16 cellular contexts compared by ENCODE assay signal in the genomic region with DNA sequence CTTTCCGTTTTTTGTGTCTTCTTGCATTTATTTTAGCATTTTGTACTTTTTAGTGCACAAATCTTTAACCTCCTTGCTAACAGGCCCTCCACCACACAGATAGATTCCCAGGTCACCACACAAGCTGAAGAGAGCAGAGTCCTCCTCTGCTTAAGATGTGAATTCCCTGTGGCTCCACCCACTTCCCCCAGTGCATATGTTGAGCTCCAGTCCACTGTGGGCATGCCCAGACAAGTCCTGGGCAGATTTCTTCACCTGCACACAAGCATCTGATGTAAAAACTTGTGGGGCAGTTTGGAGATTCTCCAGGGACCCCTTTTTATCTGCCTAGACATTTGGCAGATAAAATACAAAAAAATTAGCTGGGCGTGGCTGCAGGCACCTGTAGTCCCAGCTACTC. TPM values are rescaled to one million over a fixed set of nuclear protein-coding genes. Genes with fewer than 3 reads are reported as not detected.
DNase-seq lines count a peak whose midpoint lies in the region; ATAC-seq and TF ChIP-seq lines count a peak whose summit lies in the region.
"Had no signal": no experiment of that assay in that cellular context is flagged by ENCODE, and none has a peak within 500 bp of the region (broad histone marks: within the 10 kb centered on the region; RNA-seq: fewer than 3 reads in every experiment).

No MANE protein-coding gene starts in this region.

- 51 to 82% methylated on average over 2 of the region's 2 CpGs for WGBS in lower leg skin, 2 donors

- TF ChIP-seq CTCF in GM10266 (IDR thresholded peaks at IDR 0.05; ENCODE audit: control insufficient read depth, insufficient read depth, low read depth, missing control alignments), result no peak
- TF ChIP-seq CTCF in lower leg skin (IDR thresholded peaks at IDR 0.05), result no peak

- ATAC-seq in GM18867 (IDR thresholded peaks at IDR 0.05; ENCODE audit: unreplicated experiment), result peak; percentile 74
- ATAC-seq in HG02885 (IDR thresholded peaks at IDR 0.05; ENCODE audit: poor library complexity, unreplicated experiment), result peak; percentile 73
- no peak for ATAC-seq in GM18873 (IDR thresholded peaks at IDR 0.05; ENCODE audit: low FRiP score, unreplicated experiment)
- ATAC-seq in effector memory CD8-positive, alpha-beta T cell (replicated peaks), result no peak
- ATAC-seq: lower lobe of right lung had no signal

- DNase-seq in GM10266 (ENCODE audit: extremely low spot score) (peak; percentile 0), astrocyte of the hippocampus (ENCODE audit: low read depth, low spot score) (peak; percentile 1), lower leg skin (ENCODE audit: low spot score in 2 of 2) (no peak)
- DNase-seq in activated CD4-positive, alpha-beta T cell treated with anti-CD3 and anti-CD28 coated beads, Interleukin-2, amount 50 U/mL, for 4 hours, result no peak
- DNase-seq in effector memory CD8-positive, alpha-beta T cell, result no peak
- DNase-seq: activated CD4-positive, alpha-beta T cell treated with anti-CD3 and anti-CD28 coated beads, Interleukin-2, amount 50 U/mL, for 48 hours; CD8-positive, alpha-beta memory T cell; dorsolateral prefrontal cortex; lower lobe of right lung; NCI-H526; spleen had no signal

- no peak overlapping the region for H3K4me3 ChIP-seq in lower leg skin (ENCODE audit: low read depth, poor library complexity, severe bottlenecking)
- H3K4me3 ChIP-seq: dorsolateral prefrontal cortex, lower lobe of right lung, spleen had no signal

- intact Hi-C loops in lower leg skin (cut with DNase I; ENCODE audit: low total_unique reads), result no loop called here

- no peak overlapping the region for H3K4me3 Mint-ChIP-seq in effector memory CD8-positive, alpha-beta T cell
- H3K4me3 Mint-ChIP-seq: CD8-positive, alpha-beta memory T cell had no signal

- no peak overlapping the region for H3K27ac Mint-ChIP-seq in effector memory CD8-positive, alpha-beta T cell
- H3K27ac Mint-ChIP-seq: CD8-positive, alpha-beta memory T cell had no signal

- peaks cover 5 to 14% of the 10 kb centered on the region in 2 donors for H3K27me3 Mint-ChIP-seq in effector memory CD8-positive, alpha-beta T cell

- H3K4me1 Mint-ChIP-seq in effector memory CD8-positive, alpha-beta T cell (ENCODE audit: low read depth in 2 of 2), result no peaks in the 10 kb centered on the region
- H3K4me1 Mint-ChIP-seq: CD8-positive, alpha-beta memory T cell had no signal

- TF ChIP-seq POLR2A in lower leg skin (IDR thresholded peaks at IDR 0.05), result no peak

- no peaks in the 10 kb centered on the region for H3K9me3 Mint-ChIP-seq in effector memory CD8-positive, alpha-beta T cell
- H3K9me3 Mint-ChIP-seq: activated naive CD4-positive, alpha-beta T cell treated with anti-CD3 and anti-CD28 coated beads, Interleukin-2, amount 50 U/mL, for 72 hours had no signal

- H3K36me3 Mint-ChIP-seq in effector memory CD8-positive, alpha-beta T cell (ENCODE audit: insufficient read depth), result no peaks in the 10 kb centered on the region
- H3K36me3 Mint-ChIP-seq: activated naive CD4-positive, alpha-beta T cell treated with anti-CD3 and anti-CD28 coated beads, Interleukin-2, amount 50 U/mL, for 72 hours; CD8-positive, alpha-beta memory T cell had no signal

RNA-seq across cellular contexts. Expression of a gene that starts 19.8 kb away (rescaled TPM):
- not detected for total RNA-seq in lower leg skin
- total RNA-seq: activated naive CD4-positive, alpha-beta T cell treated with anti-CD3 and anti-CD28 coated beads, Interleukin-2, amount 50 U/mL, for 72 hours; CD8-positive, alpha-beta memory T cell; dorsolateral prefrontal cortex; H4; lower lobe of right lung; spleen had no signal

Comparison
In these comparisons a context has a peak if more than half of its experiments do, and no peak if none do; other contexts are left out.
1. DNase-seq: peak in GM10266 (single experiment) and astrocyte of the hippocampus (single experiment); none in activated CD4-positive, alpha-beta T cell treated with anti-CD3 and anti-CD28 coated beads, Interleukin-2, amount 50 U/mL, for 4 hours (0 of 2), lower leg skin (0 of 2) and effector memory CD8-positive, alpha-beta T cell (0 of 3).
2. ATAC-seq: peak in GM18867 (single experiment) and HG02885 (single experiment); none in GM18873 (single experiment) and effector memory CD8-positive, alpha-beta T cell (single experiment).